ENCODE assay signal across 8 cellular contexts in the genomic region with DNA sequence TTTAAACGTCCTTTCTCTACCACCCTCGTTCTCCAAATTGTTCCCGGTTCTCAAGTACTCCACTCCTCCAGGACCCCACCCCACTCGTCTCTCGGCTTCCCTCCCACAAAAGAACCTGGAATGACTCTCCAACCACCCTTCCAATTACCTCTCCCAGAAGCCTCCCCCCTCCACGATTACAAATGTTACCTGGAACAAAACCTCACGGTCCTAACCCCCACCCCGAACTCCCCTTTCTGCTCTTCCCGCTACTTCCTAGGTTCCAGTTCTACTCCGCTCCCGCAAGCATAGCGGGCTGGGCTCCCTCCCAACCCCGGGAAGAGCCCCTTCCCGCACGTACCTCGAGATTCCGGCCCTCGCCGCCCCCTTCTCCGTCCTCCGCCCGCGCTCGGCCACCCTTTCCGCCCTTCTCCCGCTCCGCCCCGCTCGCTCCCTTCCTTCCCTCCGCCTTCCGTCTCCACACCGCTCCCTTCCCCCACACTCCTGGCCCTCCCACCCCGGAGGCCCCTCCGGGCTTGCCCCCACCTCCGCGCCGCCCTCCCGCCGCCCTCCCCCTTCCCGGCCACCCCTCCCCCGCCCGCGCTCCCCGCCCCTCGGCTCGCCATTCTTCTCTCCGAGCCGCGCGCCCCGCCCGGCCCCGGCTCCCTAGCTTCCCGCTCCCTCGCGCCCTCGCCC. TPM values are rescaled to one million over a fixed set of nuclear protein-coding genes. Genes with fewer than 3 reads are reported as not detected.
DNase-seq lines count a peak whose midpoint lies in the region; ATAC-seq and TF ChIP-seq lines count a peak whose summit lies in the region.

No MANE protein-coding gene starts in this region.

- WGBS in gastroesophageal sphincter (ENCODE audit: low coverage in 1 of 2), 2 donors: 1% methylated on average over 14 to 29 of the region's 57 CpGs

- no peak for TF ChIP-seq EP300 in gastroesophageal sphincter (IDR thresholded peaks at IDR 0.05)

- H3K36me3 ChIP-seq in gastroesophageal sphincter: peaks cover 0 to 22% of the 10 kb centered on the region in 2 donors

- CTCF ChIA-PET in RWPE1 (lab: Yijun Ruan, JAX): interaction anchor here (0.6 to 1.5 kb wide), 2 partner anchors 26 to 229 kb away, joined by 4 to 5 read pairs; no protein-coding TSS in a partner anchor

- no peak for TF ChIP-seq POLR2A in gastroesophageal sphincter (IDR thresholded peaks at IDR 0.05)

- H3K9me3 ChIP-seq in gastroesophageal sphincter: no peaks in the 10 kb centered on the region

- peaks cover 0 to 63% (median 21%) of the 10 kb centered on the region in 3 donors for H3K4me1 ChIP-seq in gastroesophageal sphincter

- H3K27ac ChIP-seq in RWPE1 (peak overlapping the region; percentile 90), gastroesophageal sphincter (peak overlapping the region; percentile 75 to 97 (median 96)), temporal lobe (ENCODE audit: low read depth, low read length) (peak overlapping the region; percentile 61)

- POLR2A ChIA-PET in RWPE1 (lab: Yijun Ruan, JAX; ENCODE audit: low non-redundant PET): interaction anchor here (0.7 kb wide), 1 partner anchor 847 kb away, joined by 7 read pairs; no protein-coding TSS in a partner anchor

- ATAC-seq in GM21447 (IDR thresholded peaks at IDR 0.05; ENCODE audit: unreplicated experiment) (peak; percentile 44), gastroesophageal sphincter (peak; percentile 80), omental fat pad (ENCODE audit: low FRiP score) (peak; percentile 83)

- TF ChIP-seq CTCF in RWPE1 (conservative IDR thresholded peaks at IDR 0.05; ENCODE audit: low read depth) (no peak), gastroesophageal sphincter (IDR thresholded peaks at IDR 0.05) (no peak), omental fat pad (IDR thresholded peaks at IDR 0.05) (no peak)

- DNase-seq in COLO829 (ENCODE audit: low spot score) (peak; percentile 87), HuH-7.5 (ENCODE audit: low spot score) (peak; percentile 88), RWPE1 (ENCODE audit: low spot score) (peak; percentile 96), omental fat pad (ENCODE audit: low spot score) (peak; percentile 42)
- DNase-seq in activated naive CD4-positive, alpha-beta T cell treated with Interleukin-2 at 50 U/mL for 16 hours: peak; percentile 75

- H3K4me3 ChIP-seq in gastroesophageal sphincter: peak overlapping the region; percentile 95 to 97

- no peaks in the 10 kb centered on the region for H3K27me3 ChIP-seq in gastroesophageal sphincter

RNA-seq across cellular contexts. Expression of a gene that starts 0.5 kb away (rescaled TPM):
- total RNA-seq in gastroesophageal sphincter: 100 to 1,000 TPM in 1 of 4 donors, 10 to 100 TPM in 3; 44.0 to 102 (median 61.9) TPM
- 10 to 100 TPM; 53.7 to 61.3 (median 57.4) TPM for total RNA-seq in omental fat pad
- total RNA-seq in temporal lobe: 44.3 TPM

RNA-seq across cellular contexts. Expression of a gene that starts 0.6 kb away (rescaled TPM):
- total RNA-seq in gastroesophageal sphincter (10 to 100 TPM; 16.4 to 36.2 (median 25.8) TPM), omental fat pad (10 to 100 TPM; 32.9 to 85.7 (median 35.9) TPM), temporal lobe (22.9 TPM)

RNA-seq across cellular contexts. Expression of a gene that starts 26.4 kb away (rescaled TPM):
- 1 to 10 TPM in 2 of 4 donors, under 1 TPM in 2; 0.78 to 3.3 (median 1.2) TPM for total RNA-seq in gastroesophageal sphincter
- 1 to 10 TPM in 2 of 4 donors, under 1 TPM in 2; 0.36 to 2.2 (median 1.2) TPM for total RNA-seq in omental fat pad
- 8.1 TPM for total RNA-seq in temporal lobe

RNA-seq across cellular contexts. Expression of a gene that starts 55.1 kb away (rescaled TPM):
- total RNA-seq in gastroesophageal sphincter: 100 to 1,000 TPM in 1 of 4 donors, 10 to 100 TPM in 3; 39.1 to 137 (median 43.0) TPM
- total RNA-seq in omental fat pad: 10 to 100 TPM; 49.7 to 80.9 (median 59.3) TPM
- total RNA-seq in temporal lobe: 6.1 TPM

Comparison
In these comparisons a context has a peak if more than half of its experiments do, and no peak if none do; other contexts are left out.
1. Peak in every context shown above with its lines: DNase-seq, ATAC-seq, H3K4me3 ChIP-seq and H3K27ac ChIP-seq.
2. DNase-seq: peak in every context shown above with its lines; median percentile 96 in RWPE1; 88 in HuH-7.5; 87 in COLO829; 75 in activated naive CD4-positive, alpha-beta T cell treated with Interleukin-2 at 50 U/mL for 16 hours; 42 in omental fat pad.